Comparison of ENCODE assay signal across 1 cellular context in the genomic region with DNA sequence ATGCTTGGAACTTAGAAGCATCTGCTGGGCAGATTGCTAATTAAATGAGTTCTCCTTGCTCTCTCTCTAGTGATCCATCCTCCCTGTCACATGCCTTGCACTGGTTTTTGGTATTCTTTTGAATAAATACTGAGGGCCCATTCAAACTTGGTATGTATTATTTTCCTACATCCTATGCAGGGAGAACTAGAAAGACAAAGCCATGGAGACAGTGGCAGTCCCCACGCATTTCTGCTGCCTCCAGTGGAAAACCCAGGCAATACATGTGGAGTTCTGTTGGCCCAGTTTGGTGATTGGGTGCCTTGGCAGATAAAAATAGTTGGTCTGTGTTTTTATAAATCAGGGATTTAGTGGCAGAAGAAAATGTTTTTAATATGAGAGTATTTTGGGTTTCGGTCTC.
TF ChIP-seq lines count a peak whose summit lies in the region.

No MANE protein-coding gene starts in this region.

TF ChIP-seq in H1, 55 proteins besides CTCF, POLR2A, EP300 and RAD21 (continued from another document):
- TF ChIP-seq RBBP5 (IDR thresholded peaks at IDR 0.05; ENCODE audit: borderline replicate concordance, low read depth, low read length) (no peak), CBX5 (IDR thresholded peaks at IDR 0.05; ENCODE audit: low read depth, low read length) (no peak)
TF ChIP-seq in H1: peak in this region for 0.
